In the genomic region with DNA sequence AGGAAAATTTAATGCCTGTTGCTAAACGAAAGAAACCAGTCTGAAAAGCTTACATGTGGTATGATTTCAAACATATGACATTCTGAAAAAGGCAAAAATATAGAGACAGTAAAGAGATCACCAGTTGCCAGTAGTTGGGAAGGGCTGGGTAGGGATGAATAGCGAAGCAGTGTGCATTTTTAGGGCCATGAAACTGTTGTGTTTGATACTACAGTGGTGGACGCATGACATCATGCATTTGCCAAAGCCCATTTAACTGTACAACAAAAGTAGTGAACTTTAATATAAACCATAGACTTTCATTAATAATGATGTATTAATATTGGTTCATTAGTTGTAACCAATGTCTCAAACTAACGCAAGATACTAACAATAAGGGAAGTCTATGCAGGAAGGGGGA, we compare ENCODE assay signal across 38 cellular contexts. TPM values are rescaled to one million over a fixed set of nuclear protein-coding genes. Genes with fewer than 3 reads are reported as not detected.
"Had no signal": no experiment of that assay in that cellular context is flagged by ENCODE, and none has a peak within 500 bp of the region (broad histone marks: within the 10 kb centered on the region; RNA-seq: fewer than 3 reads in every experiment).

No MANE protein-coding gene starts in this region.

- H3K4me3 ChIP-seq: MG63 had no signal

- H3K27ac ChIP-seq: KMS-11 had no signal

- H3K4me2 ChIP-seq: KMS-11 had no signal

- H3K9me3 ChIP-seq: MG63 had no signal

- DNase-seq: Karpas-422, Kasumi-1, MG63, MM.1S, MV-4-11, NCI-H1048, NCI-H1092, NCI-H1092 treated with DMSO at 0.1 percent for 48 hours, NCI-H1105, NCI-H1105 treated with DMSO at 0.1 percent for 48 hours, NCI-H1417, NCI-H1417 treated with DMSO at 0.1 percent for 48 hours, NCI-H1436, NCI-H1436 treated with DMSO at 0.1 percent for 48 hours, NCI-H146, NCI-H1694, NCI-H1694 treated with DMSO at 0.1 percent for 48 hours, NCI-H187, NCI-H187 treated with DMSO at 0.1 percent for 48 hours, NCI-H1930, NCI-H2029, NCI-H2029 treated with DMSO at 0.1 percent for 48 hours, NCI-H2081, NCI-H2081 treated with DMSO at 0.1 percent for 48 hours, NCI-H2107, NCI-H2171, NCI-H2171 treated with DMSO at 0.1 percent for 48 hours, NCI-H2227 treated with DMSO at 0.1 percent for 48 hours, NCI-H226, NCI-H345, NCI-H446, NCI-H446 treated with DMSO at 0.1 percent for 48 hours, NCI-H510A had no signal

- H3K36me3 ChIP-seq: MG63 had no signal

- H3K9ac ChIP-seq: KMS-11 had no signal

- H3K27me3 ChIP-seq: MG63 had no signal

RNA-seq across cellular contexts. Expression of gene EPYC, which starts 14.7 kb away (rescaled TPM):
- total RNA-seq: LHCN-M2, MCF 10A, NCI-H460 had no signal

RNA-seq across cellular contexts. Expression of gene KERA, which starts 38.4 kb away (rescaled TPM):
- total RNA-seq: LHCN-M2, M059J, MCF 10A, NCI-H460 had no signal
